ENCODE assay signal across 1 cellular context in the genomic region with DNA sequence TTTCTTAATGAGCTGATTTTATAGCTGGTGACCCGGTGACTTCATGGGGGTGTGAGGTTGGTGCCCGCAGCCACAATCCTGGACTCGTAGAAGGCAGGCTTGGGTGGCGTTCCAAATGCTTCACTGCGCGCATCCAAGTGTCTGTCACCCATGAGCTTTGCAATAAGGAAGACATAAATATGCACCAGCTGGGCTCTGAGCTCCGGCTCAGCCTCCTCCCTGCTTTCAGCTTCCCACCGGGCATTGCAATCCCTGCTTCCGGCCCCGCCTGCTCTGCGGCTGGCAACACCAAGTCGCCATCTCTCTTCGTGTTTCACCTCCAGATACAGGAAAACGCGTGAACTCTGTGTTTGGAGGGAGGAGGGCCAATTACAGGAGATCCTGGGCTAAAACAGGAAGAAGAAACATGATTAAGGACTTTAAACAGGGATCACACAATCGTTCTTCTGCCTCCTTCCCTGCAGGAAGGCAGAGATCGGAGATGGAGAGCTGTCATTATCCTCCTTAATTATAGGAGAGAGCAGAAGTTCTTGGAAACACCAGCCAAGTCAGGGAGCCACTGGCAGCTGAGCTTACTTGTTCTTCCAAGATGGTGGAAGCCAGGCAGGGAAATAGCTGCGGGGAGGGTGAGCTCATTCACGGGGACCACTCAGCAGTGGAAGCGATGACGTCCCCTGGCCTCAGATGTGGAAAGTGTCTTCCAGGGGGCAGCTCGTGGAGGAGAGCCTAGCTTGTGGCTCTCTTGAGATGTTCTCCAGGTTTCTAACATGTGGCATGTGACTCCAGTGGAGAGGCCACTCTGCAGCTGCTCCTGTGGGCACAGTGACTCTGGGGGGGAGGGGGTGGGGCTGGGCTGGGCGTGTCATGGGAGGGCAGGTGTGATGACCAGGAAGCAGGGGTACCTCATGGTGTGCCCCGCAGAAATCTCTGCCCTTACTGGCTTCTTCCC.
TF ChIP-seq lines count a peak whose summit lies in the region.

No MANE protein-coding gene starts in this region.

TF ChIP-seq in GM12878, 131 proteins besides CTCF, POLR2A, EP300 and RAD21 (continued from another document):
- TF ChIP-seq, protein P1, sequence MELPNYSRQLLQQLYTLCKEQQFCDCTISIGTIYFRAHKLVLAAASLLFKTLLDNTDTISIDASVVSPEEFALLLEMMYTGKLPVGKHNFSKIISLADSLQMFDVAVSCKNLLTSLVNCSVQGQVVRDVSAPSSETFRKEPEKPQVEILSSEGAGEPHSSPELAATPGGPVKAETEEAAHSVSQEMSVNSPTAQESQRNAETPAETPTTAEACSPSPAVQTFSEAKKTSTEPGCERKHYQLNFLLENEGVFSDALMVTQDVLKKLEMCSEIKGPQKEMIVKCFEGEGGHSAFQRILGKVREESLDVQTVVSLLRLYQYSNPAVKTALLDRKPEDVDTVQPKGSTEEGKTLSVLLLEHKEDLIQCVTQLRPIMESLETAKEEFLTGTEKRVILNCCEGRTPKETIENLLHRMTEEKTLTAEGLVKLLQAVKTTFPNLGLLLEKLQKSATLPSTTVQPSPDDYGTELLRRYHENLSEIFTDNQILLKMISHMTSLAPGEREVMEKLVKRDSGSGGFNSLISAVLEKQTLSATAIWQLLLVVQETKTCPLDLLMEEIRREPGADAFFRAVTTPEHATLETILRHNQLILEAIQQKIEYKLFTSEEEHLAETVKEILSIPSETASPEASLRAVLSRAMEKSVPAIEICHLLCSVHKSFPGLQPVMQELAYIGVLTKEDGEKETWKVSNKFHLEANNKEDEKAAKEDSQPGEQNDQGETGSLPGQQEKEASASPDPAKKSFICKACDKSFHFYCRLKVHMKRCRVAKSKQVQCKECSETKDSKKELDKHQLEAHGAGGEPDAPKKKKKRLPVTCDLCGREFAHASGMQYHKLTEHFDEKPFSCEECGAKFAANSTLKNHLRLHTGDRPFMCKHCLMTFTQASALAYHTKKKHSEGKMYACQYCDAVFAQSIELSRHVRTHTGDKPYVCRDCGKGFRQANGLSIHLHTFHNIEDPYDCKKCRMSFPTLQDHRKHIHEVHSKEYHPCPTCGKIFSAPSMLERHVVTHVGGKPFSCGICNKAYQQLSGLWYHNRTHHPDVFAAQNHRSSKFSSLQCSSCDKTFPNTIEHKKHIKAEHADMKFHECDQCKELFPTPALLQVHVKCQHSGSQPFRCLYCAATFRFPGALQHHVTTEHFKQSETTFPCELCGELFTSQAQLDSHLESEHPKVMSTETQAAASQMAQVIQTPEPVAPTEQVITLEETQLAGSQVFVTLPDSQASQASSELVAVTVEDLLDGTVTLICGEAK (IDR thresholded peaks at IDR 0.05; ENCODE audit: borderline replicate concordance): no peak
- TF ChIP-seq BMI1 (IDR thresholded peaks at IDR 0.05; ENCODE audit: borderline replicate concordance) (no peak), POLR2AphosphoS5 (IDR thresholded peaks at IDR 0.05; ENCODE audit: low read length) (no peak), ZNF217 (IDR thresholded peaks at IDR 0.05) (no peak), RAD51 (IDR thresholded peaks at IDR 0.05) (no peak), BHLHE40 (IDR thresholded peaks at IDR 0.05; ENCODE audit: borderline replicate concordance in 1 of 2, low read depth in 2 of 2, low read length in 1 of 2) (no peak)
- TF ChIP-seq, protein P2, sequence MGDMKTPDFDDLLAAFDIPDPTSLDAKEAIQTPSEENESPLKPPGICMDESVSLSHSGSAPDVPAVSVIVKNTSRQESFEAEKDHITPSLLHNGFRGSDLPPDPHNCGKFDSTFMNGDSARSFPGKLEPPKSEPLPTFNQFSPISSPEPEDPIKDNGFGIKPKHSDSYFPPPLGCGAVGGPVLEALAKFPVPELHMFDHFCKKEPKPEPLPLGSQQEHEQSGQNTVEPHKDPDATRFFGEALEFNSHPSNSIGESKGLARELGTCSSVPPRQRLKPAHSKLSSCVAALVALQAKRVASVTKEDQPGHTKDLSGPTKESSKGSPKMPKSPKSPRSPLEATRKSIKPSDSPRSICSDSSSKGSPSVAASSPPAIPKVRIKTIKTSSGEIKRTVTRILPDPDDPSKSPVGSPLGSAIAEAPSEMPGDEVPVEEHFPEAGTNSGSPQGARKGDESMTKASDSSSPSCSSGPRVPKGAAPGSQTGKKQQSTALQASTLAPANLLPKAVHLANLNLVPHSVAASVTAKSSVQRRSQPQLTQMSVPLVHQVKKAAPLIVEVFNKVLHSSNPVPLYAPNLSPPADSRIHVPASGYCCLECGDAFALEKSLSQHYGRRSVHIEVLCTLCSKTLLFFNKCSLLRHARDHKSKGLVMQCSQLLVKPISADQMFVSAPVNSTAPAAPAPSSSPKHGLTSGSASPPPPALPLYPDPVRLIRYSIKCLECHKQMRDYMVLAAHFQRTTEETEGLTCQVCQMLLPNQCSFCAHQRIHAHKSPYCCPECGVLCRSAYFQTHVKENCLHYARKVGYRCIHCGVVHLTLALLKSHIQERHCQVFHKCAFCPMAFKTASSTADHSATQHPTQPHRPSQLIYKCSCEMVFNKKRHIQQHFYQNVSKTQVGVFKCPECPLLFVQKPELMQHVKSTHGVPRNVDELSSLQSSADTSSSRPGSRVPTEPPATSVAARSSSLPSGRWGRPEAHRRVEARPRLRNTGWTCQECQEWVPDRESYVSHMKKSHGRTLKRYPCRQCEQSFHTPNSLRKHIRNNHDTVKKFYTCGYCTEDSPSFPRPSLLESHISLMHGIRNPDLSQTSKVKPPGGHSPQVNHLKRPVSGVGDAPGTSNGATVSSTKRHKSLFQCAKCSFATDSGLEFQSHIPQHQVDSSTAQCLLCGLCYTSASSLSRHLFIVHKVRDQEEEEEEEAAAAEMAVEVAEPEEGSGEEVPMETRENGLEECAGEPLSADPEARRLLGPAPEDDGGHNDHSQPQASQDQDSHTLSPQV (IDR thresholded peaks at IDR 0.05): no peak
- TF ChIP-seq, protein P3, sequence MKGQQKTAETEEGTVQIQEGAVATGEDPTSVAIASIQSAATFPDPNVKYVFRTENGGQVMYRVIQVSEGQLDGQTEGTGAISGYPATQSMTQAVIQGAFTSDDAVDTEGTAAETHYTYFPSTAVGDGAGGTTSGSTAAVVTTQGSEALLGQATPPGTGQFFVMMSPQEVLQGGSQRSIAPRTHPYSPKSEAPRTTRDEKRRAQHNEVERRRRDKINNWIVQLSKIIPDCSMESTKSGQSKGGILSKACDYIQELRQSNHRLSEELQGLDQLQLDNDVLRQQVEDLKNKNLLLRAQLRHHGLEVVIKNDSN (IDR thresholded peaks at IDR 0.05; ENCODE audit: borderline replicate concordance, extremely low read length, insufficient read depth, low read depth, low read length): no peak
